In genomic region chr9:127698985-127699670, GRCh38 we compare ENCODE assay signal across 1 cellular context.
TF ChIP-seq lines count a peak whose summit lies in the region.

No MANE protein-coding gene starts in this region.

TF ChIP-seq in HepG2, 621 proteins besides CTCF, POLR2A, EP300 and RAD21:
- TF ChIP-seq GMEB2 (CRISPR knock-in tag; IDR thresholded peaks at IDR 0.05; ENCODE audit: low read depth) (no peak), GABPA (IDR thresholded peaks at IDR 0.05; ENCODE audit: low read depth, low read length) (no peak), GABPA (CRISPR knock-in tag; IDR thresholded peaks at IDR 0.05; ENCODE audit: low read depth) (no peak), ZNF839 (CRISPR knock-in tag; IDR thresholded peaks at IDR 0.05; ENCODE audit: borderline replicate concordance) (no peak), ZNF672 (CRISPR knock-in tag; IDR thresholded peaks at IDR 0.05) (no peak), ZNF557 (CRISPR knock-in tag; IDR thresholded peaks at IDR 0.05) (no peak), SNAPC5 (CRISPR knock-in tag; IDR thresholded peaks at IDR 0.05; ENCODE audit: borderline replicate concordance) (no peak), AHR (CRISPR knock-in tag; IDR thresholded peaks at IDR 0.05) (no peak), NFYB (CRISPR knock-in tag; IDR thresholded peaks at IDR 0.05) (0 out of 2 replicates have a peak, but pooled peaks have one; percentile 18)
TF ChIP-seq in HepG2: peak in this region for 1.
